ENCODE assay signal across 8 cellular contexts in genomic region chr1:28328228-28328648, GRCh38. TPM values are rescaled to one million over a fixed set of nuclear protein-coding genes. Genes with fewer than 3 reads are reported as not detected.
DNase-seq lines count a peak whose midpoint lies in the region; ATAC-seq and TF ChIP-seq lines count a peak whose summit lies in the region.

No MANE protein-coding gene starts in this region.

- peaks cover 19% of the 10 kb centered on the region for H3F3A ChIP-seq in DOHH2 (ENCODE audit: control insufficient read depth, insufficient read depth)

- peak overlapping the region; percentile 85 for H2AFZ ChIP-seq in trophoblast cell (ENCODE audit: insufficient read depth, low read length, poor library complexity)

- peak overlapping the region; percentile 63 for H2AK5ac ChIP-seq in trophoblast cell (ENCODE audit: low read length)

- H3K4me3 ChIP-seq in DOHH2 (ENCODE audit: low read length) (peak overlapping the region; percentile 98), RWPE2 (ENCODE audit: severe bottlenecking) (peak overlapping the region; percentile 60), epithelial cell of proximal tubule (ENCODE audit: low read depth, low read length) (peak overlapping the region; percentile 76), trophoblast cell (ENCODE audit: low read depth, low read length) (no peak overlapping the region)

- no peak overlapping the region for H2BK5ac ChIP-seq in trophoblast cell (ENCODE audit: low read depth, low read length, poor library complexity)

- H3K4me1 ChIP-seq in DOHH2 (ENCODE audit: control insufficient read depth, low read length), result peaks cover 30% of the 10 kb centered on the region
- H3K4me1 ChIP-seq in RWPE2 (ENCODE audit: insufficient read depth, poor library complexity, severe bottlenecking), result peaks cover 9% of the 10 kb centered on the region
- peaks cover 4 to 6% of the 10 kb centered on the region in 2 experiments for H3K4me1 ChIP-seq in trophoblast cell (ENCODE audit: control insufficient read depth in 1 of 2, insufficient read depth in 2 of 2, low read length in 2 of 2)

- peak overlapping the region; percentile 72 for H4K91ac ChIP-seq in trophoblast cell (ENCODE audit: low read depth, low read length)

- H3K9me2 ChIP-seq in DOHH2 (replicated peaks; ENCODE audit: control insufficient read depth, low read length), result no peaks in the 10 kb centered on the region

- H2BK12ac ChIP-seq in trophoblast cell (ENCODE audit: low read length), result no peak overlapping the region

- H3K27ac ChIP-seq in DOHH2 (ENCODE audit: low read depth, low read length), result peak overlapping the region; percentile 77
- H3K27ac ChIP-seq in RWPE2 (ENCODE audit: poor library complexity, severe bottlenecking), result peak overlapping the region; percentile 75
- H3K27ac ChIP-seq in trophoblast cell (ENCODE audit: low read depth, low read length), result no peak overlapping the region

- no peak overlapping the region for H3K4ac ChIP-seq in trophoblast cell (ENCODE audit: low read depth, low read length)

- no peak for DNase-seq in RWPE2 (ENCODE audit: low spot score)
- no peak for DNase-seq in epithelial cell of proximal tubule (ENCODE audit: low read depth)
- DNase-seq in trophoblast cell, result no peak
- DNase-seq in NCI-H187 treated with DMSO at 0.1 percent for 48 hours (lab: John Stamatoyannopoulos, UW), result no peak
- no peak for DNase-seq in activated CD4-positive, alpha-beta T cell treated with anti-CD3 and anti-CD28 coated beads, Interleukin-2, amount 50 U/mL, for 48 hours
- DNase-seq in NOMO-1 treated with dmso at 0.1 percent for 144 hours (lab: John Stamatoyannopoulos, UW; ENCODE audit: unreplicated experiment), result no peak

- H2BK120ac ChIP-seq in trophoblast cell (ENCODE audit: insufficient read depth, low read length, poor library complexity), result peak overlapping the region; percentile 55

- H3K23ac ChIP-seq in trophoblast cell (ENCODE audit: low read length), result no peak overlapping the region

- H4K20me1 ChIP-seq in DOHH2 (ENCODE audit: control insufficient read depth, insufficient read depth, low read depth, low read length), result no peaks in the 10 kb centered on the region

- no CpG with 5 or more reads among the region's 16 CpGs for WGBS in trophoblast cell (ENCODE audit: extremely low coverage, insufficient coverage, insufficient read length)

- no peak overlapping the region for H3K9ac ChIP-seq in trophoblast cell (ENCODE audit: low read length)

- ATAC-seq in RWPE2 (ENCODE audit: low read depth) (no peak), GM21367 (IDR thresholded peaks at IDR 0.05; ENCODE audit: unreplicated experiment) (no peak)

- H3K4me2 ChIP-seq in DOHH2 (ENCODE audit: low read length), result peak overlapping the region; percentile 73
- H3K4me2 ChIP-seq in trophoblast cell (ENCODE audit: low read length), result peak overlapping the region; percentile 95

- H3K18ac ChIP-seq in trophoblast cell (ENCODE audit: low read length), result no peak overlapping the region

- H3K36me3 ChIP-seq in DOHH2 (ENCODE audit: control insufficient read depth, low read length) (peaks cover 34% of the 10 kb centered on the region), RWPE2 (ENCODE audit: low read depth) (peaks cover 31% of the 10 kb centered on the region), trophoblast cell (ENCODE audit: control insufficient read depth in 1 of 2, insufficient read depth in 2 of 2, low read length in 2 of 2) (peaks cover 7 to 12% of the 10 kb centered on the region in 2 experiments)

- TF ChIP-seq CTCF in DOHH2 (IDR thresholded peaks at IDR 0.05; ENCODE audit: low read depth, low read length, poor library complexity, severe bottlenecking), result no peak
- no peak for TF ChIP-seq CTCF in RWPE2 (IDR thresholded peaks at IDR 0.05; ENCODE audit: poor library complexity, severe bottlenecking)
- no peak for TF ChIP-seq CTCF in epithelial cell of proximal tubule (conservative IDR thresholded peaks at IDR 0.05; ENCODE audit: low read depth, low read length)

- H3K79me2 ChIP-seq in DOHH2 (ENCODE audit: control insufficient read depth, low read length) (peaks cover 41% of the 10 kb centered on the region), trophoblast cell (ENCODE audit: control insufficient read depth, insufficient read depth, low read length, poor library complexity) (peaks cover 4% of the 10 kb centered on the region)

- H4K8ac ChIP-seq in trophoblast cell (ENCODE audit: low read depth, low read length), result peak overlapping the region; percentile 99

- peak overlapping the region; percentile 81 for H4K12ac ChIP-seq in trophoblast cell (ENCODE audit: low read depth, low read length)

- H3K79me1 ChIP-seq in trophoblast cell (ENCODE audit: low read length), result peaks cover 12% of the 10 kb centered on the region

- no peaks in the 10 kb centered on the region for H3K9me3 ChIP-seq in DOHH2 (ENCODE audit: control insufficient read depth, insufficient read depth, low read length)
- H3K9me3 ChIP-seq in RWPE2 (ENCODE audit: severe bottlenecking), result no peaks in the 10 kb centered on the region
- H3K9me3 ChIP-seq in trophoblast cell (ENCODE audit: insufficient read depth, low read depth, low read length), result no peaks in the 10 kb centered on the region

- H3K27me3 ChIP-seq in DOHH2 (ENCODE audit: control insufficient read depth, low read length) (no peaks in the 10 kb centered on the region), RWPE2 (ENCODE audit: insufficient read depth, poor library complexity, severe bottlenecking) (no peaks in the 10 kb centered on the region), trophoblast cell (ENCODE audit: insufficient read depth, low read length) (no peaks in the 10 kb centered on the region)

- H3K14ac ChIP-seq in trophoblast cell (ENCODE audit: low read length), result peak overlapping the region; percentile 74

RNA-seq across cellular contexts. Expression of gene MED18, which starts 0.6 kb away (rescaled TPM):
- total RNA-seq in epithelial cell of proximal tubule, result 9.6 and 25.1 TPM in 2 replicates
- polyA plus RNA-seq in trophoblast cell (2013), result 10.3 and 10.6 TPM in 2 replicates

RNA-seq across cellular contexts. Expression of gene PHACTR4, which starts 41.3 kb away (rescaled TPM):
- total RNA-seq in epithelial cell of proximal tubule, result 25.9 and 35.9 TPM in 2 replicates
- polyA plus RNA-seq in trophoblast cell (2013), result 29.1 and 30.3 TPM in 2 replicates
